ENCODE assay signal across 1 cellular context in the genomic region with DNA sequence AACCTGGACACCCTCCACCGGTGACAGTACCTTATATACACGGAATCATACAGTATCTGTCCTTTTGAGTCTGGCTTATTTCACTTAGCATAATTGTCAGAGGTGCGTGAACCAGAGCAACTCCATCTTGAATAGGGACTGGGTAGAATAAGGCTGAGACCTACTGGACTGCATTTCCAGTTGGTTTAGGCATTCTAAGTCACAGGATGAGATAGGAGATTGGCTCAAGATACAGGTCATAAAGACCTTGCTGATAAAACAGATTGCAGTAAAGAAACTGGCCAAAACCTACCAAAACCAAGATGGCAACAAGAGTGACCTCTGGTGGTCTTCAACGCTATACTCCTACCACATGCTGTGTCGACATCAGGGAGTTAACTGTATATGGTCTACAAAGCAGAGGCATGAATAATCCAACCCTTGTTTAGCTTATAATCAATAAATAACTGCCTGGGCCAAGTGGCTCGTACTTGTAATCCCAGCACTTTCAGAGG.
A peak's percentile ranks its signal among the peaks of the same experiment; 100 is the strongest.
TF ChIP-seq lines count a peak whose summit lies in the region.

No MANE protein-coding gene starts in this region.

TF ChIP-seq in HepG2, 621 proteins besides CTCF, POLR2A, EP300 and RAD21 (continues in another document):
- TF ChIP-seq ATF2 (CRISPR knock-in tag; IDR thresholded peaks at IDR 0.05) (0 out of 2 replicates have a peak, but pooled peaks have one; percentile 27), ZNF331 (CRISPR knock-in tag; IDR thresholded peaks at IDR 0.05) (peak; percentile 23; the same call in 1 of the 2 replicates), LCORL (IDR thresholded peaks at IDR 0.05) (no peak), LCORL (CRISPR knock-in tag; IDR thresholded peaks at IDR 0.05) (peak; percentile 56; the same call in 1 of the 2 replicates), ZNF816 (CRISPR knock-in tag; IDR thresholded peaks at IDR 0.05; ENCODE audit: borderline replicate concordance) (no peak), TARDBP (CRISPR knock-in tag; IDR thresholded peaks at IDR 0.05) (peak; percentile 35; the same call in 1 of the 2 replicates), ZBTB7B (CRISPR knock-in tag; IDR thresholded peaks at IDR 0.05) (0 out of 2 replicates have a peak, but pooled peaks have one; percentile 30), ZSCAN31 (CRISPR knock-in tag; IDR thresholded peaks at IDR 0.05; ENCODE audit: low read depth) (peak; percentile 6; the same call in 1 of the 2 replicates), RXRB (CRISPR knock-in tag; IDR thresholded peaks at IDR 0.05; ENCODE audit: borderline replicate concordance) (peak; percentile 28; the same call in 1 of the 2 replicates), ELF3 (CRISPR knock-in tag; IDR thresholded peaks at IDR 0.05) (peak; percentile 27; the same call in 1 of the 2 replicates), ZSCAN29 (CRISPR knock-in tag; conservative IDR thresholded peaks at IDR 0.05) (0 out of 2 replicates have a peak, but pooled peaks have one; percentile 58), ONECUT2 (CRISPR knock-in tag; IDR thresholded peaks at IDR 0.05) (peak; percentile 55; the same call in 1 of the 2 replicates), MLX (CRISPR knock-in tag; IDR thresholded peaks at IDR 0.05) (0 out of 2 replicates have a peak, but pooled peaks have one; percentile 29), SMC3 (IDR thresholded peaks at IDR 0.05; ENCODE audit: low read length) (peak; percentile 79), SP5 (CRISPR knock-in tag; IDR thresholded peaks at IDR 0.05; ENCODE audit: borderline replicate concordance, low read depth) (0 out of 2 replicates have a peak, but pooled peaks have one; percentile 9), SIN3A (IDR thresholded peaks at IDR 0.05; ENCODE audit: borderline replicate concordance, low read depth, low read length) (no peak), CEBPG (CRISPR knock-in tag; IDR thresholded peaks at IDR 0.05) (peak; percentile 80), ZMAT3 (CRISPR knock-in tag; conservative IDR thresholded peaks at IDR 0.05) (0 out of 2 replicates have a peak, but pooled peaks have one; percentile 65), CEBPB (IDR thresholded peaks at IDR 0.05; ENCODE audit: borderline replicate concordance, low read depth, low read length) (peak; percentile 60; the same call in 1 of the 2 replicates), ESRRA (CRISPR knock-in tag; IDR thresholded peaks at IDR 0.05; ENCODE audit: low read depth) (peak; percentile 54; the same call in 1 of the 2 replicates), GATAD2A (CRISPR knock-in tag; IDR thresholded peaks at IDR 0.05) (peak; percentile 54), HMGXB4 (CRISPR knock-in tag; IDR thresholded peaks at IDR 0.05; ENCODE audit: borderline replicate concordance in 1 of 2, low read depth in 1 of 2) (peak; percentile 14 to 61; a peak in 2 of 4 replicates), FOXA3 (CRISPR knock-in tag; IDR thresholded peaks at IDR 0.05) (0 out of 2 replicates have a peak, but pooled peaks have one; percentile 35), ZNF580 (CRISPR knock-in tag; IDR thresholded peaks at IDR 0.05; ENCODE audit: borderline replicate concordance, low read depth) (0 out of 2 replicates have a peak, but pooled peaks have one; percentile 33), NONO (IDR thresholded peaks at IDR 0.05) (no peak), NONO (CRISPR knock-in tag; conservative IDR thresholded peaks at IDR 0.05) (0 out of 2 replicates have a peak, but pooled peaks have one; percentile 27), MIER2 (CRISPR knock-in tag; IDR thresholded peaks at IDR 0.05) (peak; percentile 63; the same call in 1 of the 2 replicates), ZNF101 (CRISPR knock-in tag; IDR thresholded peaks at IDR 0.05; ENCODE audit: borderline replicate concordance, low read depth) (no peak), ZNF24 (IDR thresholded peaks at IDR 0.05) (peak; percentile 46; the same call in 1 of the 2 replicates), ZNF136 (CRISPR knock-in tag; IDR thresholded peaks at IDR 0.05; ENCODE audit: low read depth) (0 out of 2 replicates have a peak, but pooled peaks have one; percentile 58), NFKBIZ (CRISPR knock-in tag; IDR thresholded peaks at IDR 0.05) (no peak), ZNF790 (CRISPR knock-in tag; IDR thresholded peaks at IDR 0.05; ENCODE audit: borderline replicate concordance) (peak; percentile 18; the same call in 1 of the 2 replicates), SOX6 (IDR thresholded peaks at IDR 0.05) (no peak), SOX6 (CRISPR knock-in tag; IDR thresholded peaks at IDR 0.05) (peak; percentile 61), GATAD1 (CRISPR knock-in tag; IDR thresholded peaks at IDR 0.05) (peak; percentile 31; the same call in 1 of the 2 replicates), ZMYM4 (CRISPR knock-in tag; IDR thresholded peaks at IDR 0.05) (no peak), THAP11 (CRISPR knock-in tag; IDR thresholded peaks at IDR 0.05) (peak; percentile 79), NR2F2 (IDR thresholded peaks at IDR 0.05; ENCODE audit: borderline replicate concordance, low read depth) (0 out of 2 replicates have a peak, but pooled peaks have one; percentile 20), PHF5A (CRISPR knock-in tag; IDR thresholded peaks at IDR 0.05; ENCODE audit: low read depth, unreplicated experiment) (peak; percentile 66), ZMYM2 (CRISPR knock-in tag; IDR thresholded peaks at IDR 0.05) (0 out of 2 replicates have a peak, but pooled peaks have one; percentile 48), ZSCAN21 (CRISPR knock-in tag; IDR thresholded peaks at IDR 0.05; ENCODE audit: borderline replicate concordance) (0 out of 2 replicates have a peak, but pooled peaks have one; percentile 23), IRF2 (CRISPR knock-in tag; IDR thresholded peaks at IDR 0.05) (peak; percentile 64; the same call in 1 of the 2 replicates), ZFP41 (CRISPR knock-in tag; IDR thresholded peaks at IDR 0.05; ENCODE audit: borderline replicate concordance) (no peak), REPIN1 (CRISPR knock-in tag; IDR thresholded peaks at IDR 0.05; ENCODE audit: borderline replicate concordance, low read depth) (peak; percentile 55; the same call in 1 of the 2 replicates), HOXD1 (CRISPR knock-in tag; IDR thresholded peaks at IDR 0.05) (no peak), CREB1 (IDR thresholded peaks at IDR 0.05) (no peak), CREB1 (CRISPR knock-in tag; IDR thresholded peaks at IDR 0.05) (no peak), ZNF652 (CRISPR knock-in tag; IDR thresholded peaks at IDR 0.05; ENCODE audit: borderline replicate concordance, low read depth) (peak; percentile 93), STAG1 (CRISPR knock-in tag; IDR thresholded peaks at IDR 0.05) (peak; percentile 85), ZNF224 (CRISPR knock-in tag; IDR thresholded peaks at IDR 0.05) (no peak), ATF1 (CRISPR knock-in tag; IDR thresholded peaks at IDR 0.05) (no peak), GABPA (IDR thresholded peaks at IDR 0.05; ENCODE audit: low read depth, low read length) (no peak), GABPA (CRISPR knock-in tag; IDR thresholded peaks at IDR 0.05; ENCODE audit: low read depth) (peak; percentile 48; the same call in 1 of the 2 replicates), SAP130 (CRISPR knock-in tag; IDR thresholded peaks at IDR 0.05; ENCODE audit: low read depth) (peak; percentile 77), HOXA3 (CRISPR knock-in tag; IDR thresholded peaks at IDR 0.05) (peak; percentile 34; the same call in 1 of the 2 replicates), MEF2D (CRISPR knock-in tag; IDR thresholded peaks at IDR 0.05) (no peak), LRRFIP1 (CRISPR knock-in tag; conservative IDR thresholded peaks at IDR 0.05) (no peak)
- TF ChIP-seq, protein P1, sequence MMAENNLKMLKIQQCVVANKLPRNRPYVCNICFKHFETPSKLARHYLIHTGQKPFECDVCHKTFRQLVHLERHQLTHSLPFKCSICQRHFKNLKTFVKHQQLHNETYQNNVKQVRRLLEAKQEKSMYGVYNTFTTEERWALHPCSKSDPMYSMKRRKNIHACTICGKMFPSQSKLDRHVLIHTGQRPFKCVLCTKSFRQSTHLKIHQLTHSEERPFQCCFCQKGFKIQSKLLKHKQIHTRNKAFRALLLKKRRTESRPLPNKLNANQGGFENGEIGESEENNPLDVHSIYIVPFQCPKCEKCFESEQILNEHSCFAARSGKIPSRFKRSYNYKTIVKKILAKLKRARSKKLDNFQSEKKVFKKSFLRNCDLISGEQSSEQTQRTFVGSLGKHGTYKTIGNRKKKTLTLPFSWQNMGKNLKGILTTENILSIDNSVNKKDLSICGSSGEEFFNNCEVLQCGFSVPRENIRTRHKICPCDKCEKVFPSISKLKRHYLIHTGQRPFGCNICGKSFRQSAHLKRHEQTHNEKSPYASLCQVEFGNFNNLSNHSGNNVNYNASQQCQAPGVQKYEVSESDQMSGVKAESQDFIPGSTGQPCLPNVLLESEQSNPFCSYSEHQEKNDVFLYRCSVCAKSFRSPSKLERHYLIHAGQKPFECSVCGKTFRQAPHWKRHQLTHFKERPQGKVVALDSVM (CRISPR knock-in tag; IDR thresholded peaks at IDR 0.05) = no peak
- TF ChIP-seq, protein P2, sequence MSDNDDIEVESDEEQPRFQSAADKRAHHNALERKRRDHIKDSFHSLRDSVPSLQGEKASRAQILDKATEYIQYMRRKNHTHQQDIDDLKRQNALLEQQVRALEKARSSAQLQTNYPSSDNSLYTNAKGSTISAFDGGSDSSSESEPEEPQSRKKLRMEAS (IDR thresholded peaks at IDR 0.05) = peak; percentile 58; the same call in 1 of the 2 replicates
- TF ChIP-seq, protein P3, sequence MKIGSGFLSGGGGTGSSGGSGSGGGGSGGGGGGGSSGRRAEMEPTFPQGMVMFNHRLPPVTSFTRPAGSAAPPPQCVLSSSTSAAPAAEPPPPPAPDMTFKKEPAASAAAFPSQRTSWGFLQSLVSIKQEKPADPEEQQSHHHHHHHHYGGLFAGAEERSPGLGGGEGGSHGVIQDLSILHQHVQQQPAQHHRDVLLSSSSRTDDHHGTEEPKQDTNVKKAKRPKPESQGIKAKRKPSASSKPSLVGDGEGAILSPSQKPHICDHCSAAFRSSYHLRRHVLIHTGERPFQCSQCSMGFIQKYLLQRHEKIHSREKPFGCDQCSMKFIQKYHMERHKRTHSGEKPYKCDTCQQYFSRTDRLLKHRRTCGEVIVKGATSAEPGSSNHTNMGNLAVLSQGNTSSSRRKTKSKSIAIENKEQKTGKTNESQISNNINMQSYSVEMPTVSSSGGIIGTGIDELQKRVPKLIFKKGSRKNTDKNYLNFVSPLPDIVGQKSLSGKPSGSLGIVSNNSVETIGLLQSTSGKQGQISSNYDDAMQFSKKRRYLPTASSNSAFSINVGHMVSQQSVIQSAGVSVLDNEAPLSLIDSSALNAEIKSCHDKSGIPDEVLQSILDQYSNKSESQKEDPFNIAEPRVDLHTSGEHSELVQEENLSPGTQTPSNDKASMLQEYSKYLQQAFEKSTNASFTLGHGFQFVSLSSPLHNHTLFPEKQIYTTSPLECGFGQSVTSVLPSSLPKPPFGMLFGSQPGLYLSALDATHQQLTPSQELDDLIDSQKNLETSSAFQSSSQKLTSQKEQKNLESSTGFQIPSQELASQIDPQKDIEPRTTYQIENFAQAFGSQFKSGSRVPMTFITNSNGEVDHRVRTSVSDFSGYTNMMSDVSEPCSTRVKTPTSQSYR (CRISPR knock-in tag; IDR thresholded peaks at IDR 0.05; ENCODE audit: borderline replicate concordance) = no peak
